9 cellular contexts compared by ENCODE assay signal in genomic region chr3:47009225-47010049, GRCh38. TPM values are rescaled to one million over a fixed set of nuclear protein-coding genes. Genes with fewer than 3 reads are reported as not detected.
A peak's percentile ranks its signal among the peaks of the same experiment; 100 is the strongest.
DNase-seq lines count a peak whose midpoint lies in the region; ATAC-seq, FAIRE-seq and TF ChIP-seq lines count a peak whose summit lies in the region.
"Had no signal": no experiment of that assay in that cellular context is flagged by ENCODE, and none has a peak within 500 bp of the region (broad histone marks: within the 10 kb centered on the region; RNA-seq: fewer than 3 reads in every experiment).

No MANE protein-coding gene starts in this region.

- peaks cover 35% of the 10 kb centered on the region for H3K36me3 ChIP-seq in WERI-Rb-1
- peaks cover 26% of the 10 kb centered on the region for H3K36me3 ChIP-seq in bronchial epithelial cell (ENCODE audit: control insufficient read depth, insufficient read depth, low read length)

- ATAC-seq in GM19397 (IDR thresholded peaks at IDR 0.05; ENCODE audit: unreplicated experiment), result peak; percentile 80

- H3K4me3 Mint-ChIP-seq in Calu3 (ENCODE audit: low read depth, unreplicated experiment), result no peak overlapping the region

- H3K9me3 ChIP-seq in WERI-Rb-1 (ENCODE audit: severe bottlenecking), result no peaks in the 10 kb centered on the region
- H3K9me3 ChIP-seq: HAP-1 had no signal

- H3K27ac Mint-ChIP-seq in Calu3 (ENCODE audit: unreplicated experiment), result no peak overlapping the region

- H3K36me3 Mint-ChIP-seq in Calu3 (ENCODE audit: insufficient read depth, unreplicated experiment), result peaks cover 54% of the 10 kb centered on the region

- FAIRE-seq in bronchial epithelial cell (lab: Jason Lieb, UNC), result no peak

- peak overlapping the region; percentile 56 for H3K4me3 ChIP-seq in WERI-Rb-1 (ENCODE audit: low read depth, low read length)
- peak overlapping the region; percentile 34 for H3K4me3 ChIP-seq in bronchial epithelial cell (ENCODE audit: low read depth, low read length)
- H3K4me3 ChIP-seq in skin epidermis, result peak overlapping the region; percentile 27 to 48 (median 41)
- H3K4me3 ChIP-seq: HAP-1 had no signal

- no peaks in the 10 kb centered on the region for H3K27me3 ChIP-seq in WERI-Rb-1 (ENCODE audit: insufficient read depth, low read depth, severe bottlenecking)
- H3K27me3 ChIP-seq in bronchial epithelial cell (ENCODE audit: control insufficient read depth, insufficient read depth, low read length), result no peaks in the 10 kb centered on the region

- CTCF ChIA-PET in Calu3 (lab: Charles Lee), result no interaction called here

- peak overlapping the region; percentile 88 for H3K27ac ChIP-seq in WERI-Rb-1
- peak overlapping the region; percentile 47 to 89 (median 81) for H3K27ac ChIP-seq in skin epidermis

- BruUV-seq in Calu3 (replicated peaks; lab: Mats Ljungman, UMichigan), result no TSS peak

- H3K27me3 Mint-ChIP-seq in Calu3 (ENCODE audit: unreplicated experiment), result no peaks in the 10 kb centered on the region

- no peaks in the 10 kb centered on the region for H3K9me3 Mint-ChIP-seq in Calu3 (ENCODE audit: low read depth, unreplicated experiment)

- TF ChIP-seq CTCF in WERI-Rb-1 (IDR thresholded peaks at IDR 0.05; ENCODE audit: low read depth, low read length) (0 out of 2 replicates have a peak, but pooled peaks have one; percentile 9), bronchial epithelial cell (IDR thresholded peaks at IDR 0.05; ENCODE audit: insufficient read depth, low read length, severe bottlenecking) (no peak), Calu3 (IDR thresholded peaks at IDR 0.05; ENCODE audit: unreplicated experiment) (no peak)

- DNase-seq in AG20443 (ENCODE audit: low spot score) (peak; percentile 100), HUDEP-2 (lab: John Stamatoyannopoulos, UW; ENCODE audit: unreplicated experiment in 76 of 76) (peak in 74 of 76 experiments; percentile 18 to 95 (median 84)), WERI-Rb-1 (peak; percentile 93), bronchial epithelial cell (ENCODE audit: low read depth) (peak; percentile 73), iPS-NIHi7 (ENCODE audit: extremely low spot score) (peak; percentile 96), Calu3 (no peak)

- intact Hi-C loops in Calu3 (cut with micrococcal nuclease; ENCODE audit: unreplicated experiment), result no loop called here

- no peaks in the 10 kb centered on the region for H3K4me1 Mint-ChIP-seq in Calu3 (ENCODE audit: low read depth, unreplicated experiment)

RNA-seq across cellular contexts. Expression of gene NBEAL2, which starts 30.0 kb away (rescaled TPM):
- total RNA-seq in bronchial epithelial cell, result 20.0 and 35.5 TPM in 2 replicates
- 115 and 143 TPM in 2 replicates for total RNA-seq in Calu3 (2022)

RNA-seq across cellular contexts. Expression of gene CCDC12, which starts 32.9 kb away (rescaled TPM):
- total RNA-seq in bronchial epithelial cell (39.2 and 41.9 TPM in 2 replicates), Calu3 (2022) (47.3 and 47.5 TPM in 2 replicates)
